Comparison of ENCODE assay signal across 8 cellular contexts in genomic region chr3:121749276-121750086, GRCh38. TPM values are rescaled to one million over a fixed set of nuclear protein-coding genes. Genes with fewer than 3 reads are reported as not detected.
DNase-seq lines count a peak whose midpoint lies in the region; ATAC-seq and TF ChIP-seq lines count a peak whose summit lies in the region.

GOLGB1 (minus strand) TSS chr3:121749741; CDS start chr3:121730971, 18,770 bp downstream.

- peaks cover 19% of the 10 kb centered on the region for H3K4me1 ChIP-seq in osteoblast (ENCODE audit: insufficient read depth, low read length)
- peaks cover 22 to 32% of the 10 kb centered on the region in 2 donors for H3K4me1 ChIP-seq in thoracic aorta (ENCODE audit: control insufficient read depth in 1 of 2, low read depth in 2 of 2)

- no peaks in the 10 kb centered on the region for H3K27me3 ChIP-seq in osteoblast (ENCODE audit: insufficient read depth, low read length)
- H3K27me3 ChIP-seq in thoracic aorta (replicated peaks; ENCODE audit: insufficient read depth), result no peaks in the 10 kb centered on the region

- H3K9me3 ChIP-seq in osteoblast (ENCODE audit: low read depth, low read length) (no peaks in the 10 kb centered on the region), thoracic aorta (no peaks in the 10 kb centered on the region)

- no peaks in the 10 kb centered on the region for H3K9me3 Mint-ChIP-seq in activated naive CD4-positive, alpha-beta T cell treated with anti-CD3 and anti-CD28 coated beads, Interleukin-2, amount 50 U/mL, for 72 hours
- H3K9me3 Mint-ChIP-seq in glutamatergic neuron (ENCODE audit: unreplicated experiment), result no peaks in the 10 kb centered on the region

- peak within 1 kb of the TSS; percentile 96 for H2AFZ ChIP-seq in osteoblast (ENCODE audit: low read length)

- H3K36me3 Mint-ChIP-seq in activated naive CD4-positive, alpha-beta T cell treated with anti-CD3 and anti-CD28 coated beads, Interleukin-2, amount 50 U/mL, for 72 hours, result no peaks in the 10 kb centered on the region
- no peaks in the 10 kb centered on the region for H3K36me3 Mint-ChIP-seq in glutamatergic neuron (ENCODE audit: unreplicated experiment)

- no peak within 1 kb of the TSS for H3K27ac Mint-ChIP-seq in activated naive CD4-positive, alpha-beta T cell treated with anti-CD3 and anti-CD28 coated beads, Interleukin-2, amount 50 U/mL, for 72 hours
- no peak within 1 kb of the TSS for H3K27ac Mint-ChIP-seq in glutamatergic neuron (ENCODE audit: unreplicated experiment)

- peak within 1 kb of the TSS; percentile 99 for H3K4me3 ChIP-seq in osteoblast (ENCODE audit: insufficient read depth, low read length)
- peak within 1 kb of the TSS; percentile 99 for H3K4me3 ChIP-seq in thoracic aorta

- no peaks in the 10 kb centered on the region for H3K27me3 Mint-ChIP-seq in glutamatergic neuron (ENCODE audit: unreplicated experiment)

- peaks cover 24% of the 10 kb centered on the region for H4K20me1 ChIP-seq in osteoblast (ENCODE audit: insufficient read depth, low read length)

- H3K4me2 ChIP-seq in osteoblast (ENCODE audit: insufficient read depth, low read length), result peak within 1 kb of the TSS; percentile 97

- peak within 1 kb of the TSS; percentile 97 for H3K27ac ChIP-seq in osteoblast (ENCODE audit: low read depth, low read length)
- H3K27ac ChIP-seq in thoracic aorta, result peak within 1 kb of the TSS; percentile 85 to 97

- H3K4me3 Mint-ChIP-seq in glutamatergic neuron (ENCODE audit: unreplicated experiment), result no peak within 1 kb of the TSS

- peaks cover 46% of the 10 kb centered on the region for H3K79me2 ChIP-seq in osteoblast (ENCODE audit: insufficient read depth, low read length)

- H3K4me1 Mint-ChIP-seq in glutamatergic neuron (ENCODE audit: low read depth, unreplicated experiment), result no peaks in the 10 kb centered on the region

- peak; percentile 92 for DNase-seq in GM10266 (ENCODE audit: extremely low spot score)
- peak; percentile 99 for DNase-seq in NCI-H1092 treated with DMSO at 0.1 percent for 48 hours (lab: John Stamatoyannopoulos, UW)
- DNase-seq in activated naive CD4-positive, alpha-beta T cell treated with anti-CD3 and anti-CD28 coated beads, Interleukin-2, amount 50 U/mL, for 72 hours (ENCODE audit: low spot score in 2 of 2), result peak; percentile 87 to 94
- peak; percentile 86 for DNase-seq in glutamatergic neuron
- DNase-seq in osteoblast (ENCODE audit: insufficient read length, low spot score, missing footprints), result peak; percentile 96
- peak; percentile 91 for DNase-seq in thoracic aorta (ENCODE audit: low spot score)

- H3K36me3 ChIP-seq in osteoblast (ENCODE audit: insufficient read depth, low read length) (peaks cover 5% of the 10 kb centered on the region), thoracic aorta (no peaks in the 10 kb centered on the region)

- TF ChIP-seq CTCF in GM10266 (IDR thresholded peaks at IDR 0.05; ENCODE audit: control insufficient read depth, insufficient read depth, low read depth, missing control alignments) (no peak), glutamatergic neuron (IDR thresholded peaks at IDR 0.05; ENCODE audit: partially characterized antibody, unreplicated experiment) (no peak), osteoblast (IDR thresholded peaks at IDR 0.05; ENCODE audit: extremely low read depth, low read depth, low read length) (no peak), thoracic aorta (IDR thresholded peaks at IDR 0.05) (no peak)

- peak; percentile 96 for ATAC-seq in HG02623 (IDR thresholded peaks at IDR 0.05; ENCODE audit: unreplicated experiment)
- peak; percentile 98 for ATAC-seq in SK-N-SH treated with all-trans-retinoic acid at 6 μM for 48 hours
- ATAC-seq in activated naive CD4-positive, alpha-beta T cell treated with anti-CD3 and anti-CD28 coated beads, Interleukin-2, amount 50 U/mL, for 72 hours, result peak; percentile 96 to 97
- ATAC-seq in thoracic aorta (ENCODE audit: insufficient number of reproducible peaks, low FRiP score, low read depth), result peak; percentile 100

TF ChIP-seq in SK-N-SH treated with all-trans-retinoic acid at 6 μM for 48 hours, 23 proteins besides CTCF, POLR2A, EP300 and RAD21:
- TF ChIP-seq ZFP30 (CRISPR knock-in tag; IDR thresholded peaks at IDR 0.05) (no peak), PATZ1 (CRISPR knock-in tag; IDR thresholded peaks at IDR 0.05; ENCODE audit: borderline replicate concordance) (0 out of 2 replicates have a peak, but pooled peaks have one; percentile 36)
TF ChIP-seq in SK-N-SH treated with all-trans-retinoic acid at 6 μM for 48 hours: peak in this region for 1.

RNA-seq across cellular contexts. Expression of gene GOLGB1, which starts in this region (rescaled TPM):
- total RNA-seq in activated naive CD4-positive, alpha-beta T cell treated with anti-CD3 and anti-CD28 coated beads, Interleukin-2, amount 50 U/mL, for 72 hours, result 10 to 100 TPM; 30.1 to 31.8 TPM
- 40.9 TPM for total RNA-seq in glutamatergic neuron (ENCODE audit: unreplicated experiment)
- total RNA-seq in osteoblast, result 62.2 and 70.6 TPM in 2 replicates
- 10 to 100 TPM; 62.3 to 78.5 TPM for total RNA-seq in thoracic aorta

Comparison
In these comparisons a context has a peak if more than half of its experiments do, and no peak if none do; other contexts are left out.
1. Peak in every context shown above with its lines: DNase-seq, ATAC-seq, H3K4me3 ChIP-seq and H3K27ac ChIP-seq.